7 cellular contexts compared by ENCODE assay signal in genomic region chr14:39167797-39168320, GRCh38. TPM values are rescaled to one million over a fixed set of nuclear protein-coding genes. Genes with fewer than 3 reads are reported as not detected.
A peak's percentile ranks its signal among the peaks of the same experiment; 100 is the strongest.
DNase-seq lines count a peak whose midpoint lies in the region; ATAC-seq, FAIRE-seq and TF ChIP-seq lines count a peak whose summit lies in the region.
"Not testable (repeated sequence)": the region's sequence is repeated elsewhere in the genome, so short reads cannot be mapped to it uniquely, and the experiment has no call there.

No MANE protein-coding gene starts in this region.

- not testable (repeated sequence) for H2BK15ac ChIP-seq in H9 (ENCODE audit: low read depth, low read length)

- BruUV-seq in GM12878 (replicated peaks; lab: Mats Ljungman, UMichigan) = not testable (repeated sequence)

- H2AFZ ChIP-seq in H9 (ENCODE audit: low read length); SK-N-SH (ENCODE audit: low read depth); GM12878 (ENCODE audit: control insufficient read depth, low read depth, low read length): not testable (repeated sequence)

- peaks cover 1 to 12% (median 5%) of the 10 kb centered on the region in 3 experiments; a peak in 6 of 7 replicates for H3K36me3 Mint-ChIP-seq in H9 (ENCODE audit: insufficient read depth in 1 of 3, low read depth in 3 of 3)
- peaks cover 38% of the 10 kb centered on the region for H3K36me3 Mint-ChIP-seq in activated T-cell treated with anti-CD3 and anti-CD28 coated beads, Interleukin-2, amount 50 U/mL, for 24 hours (ENCODE audit: low read depth)
- H3K36me3 Mint-ChIP-seq in mesothelial cell of epicardium = peaks cover 14% of the 10 kb centered on the region
- peaks cover 10% of the 10 kb centered on the region for H3K36me3 Mint-ChIP-seq in osteocyte (ENCODE audit: unreplicated experiment)

- not testable (repeated sequence) for H2BK12ac ChIP-seq in H9 (ENCODE audit: insufficient read length, low read depth, low read length)

- H3K4me3 Mint-ChIP-seq in H9 (peak overlapping the region; percentile 27 to 43; a peak in 4 of 5 replicates), mesothelial cell of epicardium (peak overlapping the region; percentile 83), osteocyte (ENCODE audit: unreplicated experiment) (peak overlapping the region; percentile 91)
- H3K4me3 Mint-ChIP-seq in activated T-cell treated with anti-CD3 and anti-CD28 coated beads, Interleukin-2, amount 50 U/mL, for 24 hours = peak overlapping the region; percentile 94

- TF ChIP-seq POLR2A in GM12878 (IDR thresholded peaks at IDR 0.05; ENCODE audit: low read depth, low read length); esophagus muscularis mucosa (IDR thresholded peaks at IDR 0.05; ENCODE audit: low read depth): not testable (repeated sequence)

- in situ Hi-C loops in GM12878 (cut with MboI) = not testable (repeated sequence)

- CTCF ChIA-PET in SK-N-SH (lab: Yijun Ruan, JAX); GM12878 (lab: Yijun Ruan, JAX): not testable (repeated sequence)

- DNase-seq in H9; SK-N-SH; activated T-cell treated with anti-CD3 and anti-CD28 coated beads, Interleukin-2, amount 50 U/mL, for 24 hours; GM12878 (ENCODE audit: low read depth, low spot score); esophagus muscularis mucosa (ENCODE audit: extremely low spot score); mesothelial cell of epicardium (ENCODE audit: low spot score in 2 of 2, unreplicated experiment in 2 of 2); osteocyte (ENCODE audit: extremely low spot score, unreplicated experiment): not testable (repeated sequence)

- not testable (repeated sequence) for H2BK5ac ChIP-seq in H9 (ENCODE audit: insufficient read length, low read length)

- H3K36me3 ChIP-seq in SK-N-SH (replicated peaks in 1 of 2; ENCODE audit: control insufficient read depth in 1 of 2, insufficient read depth in 2 of 2, low read length in 1 of 2); GM12878 (ENCODE audit: control insufficient read depth in 2 of 2, insufficient read depth in 2 of 2, low read length in 1 of 2): not testable (repeated sequence)
- H3K36me3 ChIP-seq in esophagus muscularis mucosa = peaks cover 0 to 25% (median 3%) of the 10 kb centered on the region in 4 donors

- not testable (repeated sequence) for H3K9ac ChIP-seq in H9 (ENCODE audit: extremely low read depth, insufficient read length, low read length); SK-N-SH; GM12878 (ENCODE audit: control insufficient read depth, insufficient read depth, low read length)

- not testable (repeated sequence) for H3K4me1 ChIP-seq in H9 (ENCODE audit: insufficient read depth, low read length); SK-N-SH (ENCODE audit: control insufficient read depth in 1 of 2, insufficient read depth in 2 of 2, low read depth in 1 of 2, low read length in 1 of 2); GM12878 (ENCODE audit: control insufficient read depth, insufficient read depth, low read length)
- peaks cover 27 to 61% (median 50%) of the 10 kb centered on the region in 4 donors for H3K4me1 ChIP-seq in esophagus muscularis mucosa

- H3T11ph ChIP-seq in H9 (ENCODE audit: low read length) = not testable (repeated sequence)

- H3K27ac Mint-ChIP-seq in H9; activated T-cell treated with anti-CD3 and anti-CD28 coated beads, Interleukin-2, amount 50 U/mL, for 24 hours; mesothelial cell of epicardium; osteocyte (ENCODE audit: unreplicated experiment): not testable (repeated sequence)

- H3K9me3 Mint-ChIP-seq in H9; activated T-cell treated with anti-CD3 and anti-CD28 coated beads, Interleukin-2, amount 50 U/mL, for 24 hours; mesothelial cell of epicardium; osteocyte (ENCODE audit: unreplicated experiment): not testable (repeated sequence)

- not testable (repeated sequence) for H4K8ac ChIP-seq in H9 (replicated peaks; ENCODE audit: insufficient read length, low read depth, low read length)

- H3F3A ChIP-seq in SK-N-SH (replicated peaks; ENCODE audit: insufficient read depth) = not testable (repeated sequence)

- not testable (repeated sequence) for H3K4me3 ChIP-seq in SK-N-SH (ENCODE audit: low read depth in 2 of 2, low read length in 1 of 2)
- H3K4me3 ChIP-seq in GM12878 (peak overlapping the region; percentile 97; the same call in 1 of the 2 replicates), esophagus muscularis mucosa (peak overlapping the region in 3 of 4 donors; percentile 92 to 95 (median 92))

- not testable (repeated sequence) for H3K79me2 ChIP-seq in H9 (ENCODE audit: insufficient read depth, low read length)
- H3K79me2 ChIP-seq in SK-N-SH (ENCODE audit: insufficient read depth) (peaks cover 45% of the 10 kb centered on the region), GM12878 (ENCODE audit: control insufficient read depth, insufficient read depth, low read length) (peaks cover 37% of the 10 kb centered on the region)

- H3K27me3 Mint-ChIP-seq in H9 (ENCODE audit: low read depth); activated T-cell treated with anti-CD3 and anti-CD28 coated beads, Interleukin-2, amount 50 U/mL, for 24 hours; mesothelial cell of epicardium (ENCODE audit: low read depth); osteocyte (ENCODE audit: unreplicated experiment): not testable (repeated sequence)

- H3K23ac ChIP-seq in H9 (ENCODE audit: insufficient read length, low read depth, low read length) = not testable (repeated sequence)

- not testable (repeated sequence) for ATAC-seq in GM12878

- H3K4me2 ChIP-seq in H9 (ENCODE audit: insufficient read depth, insufficient read length, low read length) = not testable (repeated sequence)
- H3K4me2 ChIP-seq in SK-N-SH = peak overlapping the region; percentile 74; the same call in 1 of the 2 replicates
- H3K4me2 ChIP-seq in GM12878 (ENCODE audit: control insufficient read depth, insufficient read depth) = peak overlapping the region; percentile 64; the same call in 1 of the 2 replicates

- not testable (repeated sequence) for H2BK20ac ChIP-seq in H9 (ENCODE audit: low read depth, low read length, poor library complexity, severe bottlenecking)

- H3K4me1 Mint-ChIP-seq in H9 (peaks cover 16 to 17% of the 10 kb centered on the region in 2 experiments), mesothelial cell of epicardium (peaks cover 22% of the 10 kb centered on the region), osteocyte (ENCODE audit: unreplicated experiment) (peaks cover 36% of the 10 kb centered on the region)
- peaks cover 48% of the 10 kb centered on the region for H3K4me1 Mint-ChIP-seq in activated T-cell treated with anti-CD3 and anti-CD28 coated beads, Interleukin-2, amount 50 U/mL, for 24 hours (ENCODE audit: low read depth)

- not testable (repeated sequence) for H3K4ac ChIP-seq in H9 (ENCODE audit: low read depth, low read length)

- intact Hi-C loops in GM12878 (cut with micrococcal nuclease; ENCODE audit: unreplicated experiment) (loop anchor here (2.0 kb wide), 1 partner anchor 265 kb away; the partner anchor contains the start of gene FBXO33), esophagus muscularis mucosa (cut with DNase I) (loop anchor here (5.0 kb wide), 1 partner anchor 99 kb away; no protein-coding TSS in a partner anchor)

- WGBS in H9 (ENCODE audit: extremely low coverage, insufficient read length, low lambda C conversion rate) = no CpG with 5 or more reads among the region's 10 CpGs
- WGBS in SK-N-SH (ENCODE audit: low lambda C conversion rate) = 92% methylated on average over 10 of the region's 10 CpGs
- WGBS in GM12878 (ENCODE audit: insufficient coverage, insufficient replicate concordance, low lambda C conversion rate, missing lambda C conversion rate) = 87% methylated on average over 9 of the region's 10 CpGs
- 93% methylated on average over 10 of the region's 10 CpGs for WGBS in esophagus muscularis mucosa

- not testable (repeated sequence) for H3K18ac ChIP-seq in H9 (ENCODE audit: insufficient read length, low read depth, low read length)

- POLR2A ChIA-PET in SK-N-SH (lab: Yijun Ruan, JAX) = not testable (repeated sequence)
- POLR2A ChIA-PET in GM12878 (lab: Charles Lee) = interaction anchor here (0.7 to 1.4 kb wide), 3 partner anchors 10 to 133 kb away, joined by 3 to 6 read pairs (median 4); partner anchors contain the start of gene GEMIN2

- H3K27me3 ChIP-seq in H9 (ENCODE audit: insufficient read depth, low read length); SK-N-SH (ENCODE audit: insufficient read depth); GM12878 (replicated peaks in 1 of 2; ENCODE audit: control insufficient read depth in 2 of 2, insufficient read depth in 2 of 2, low read length in 1 of 2); esophagus muscularis mucosa: not testable (repeated sequence)

- H4K91ac ChIP-seq in H9 (ENCODE audit: insufficient read length, low read depth, low read length) = not testable (repeated sequence)

- not testable (repeated sequence) for H2AK5ac ChIP-seq in H9 (ENCODE audit: insufficient read length, low read length)

- not testable (repeated sequence) for H3K9me3 ChIP-seq in H9 (ENCODE audit: control insufficient read depth, low read depth, low read length); SK-N-SH; GM12878 (replicated peaks; ENCODE audit: control insufficient read depth, insufficient read depth, low read length); esophagus muscularis mucosa

- RAD21 ChIA-PET in GM12878 (lab: Charles Lee; ENCODE audit: unreplicated experiment) = interaction anchor here (2.2 kb wide), 1 partner anchor 54 kb away, joined by 5 read pairs; the partner anchor contains the start of gene GEMIN2

- SMC1A ChIA-PET in GM12878 (lab: Charles Lee; ENCODE audit: uncharacterized antibody, unreplicated experiment) = interaction anchor here (0.7 to 1.1 kb wide), 4 partner anchors 10 to 286 kb away, joined by 3 to 4 read pairs (median 4); no protein-coding TSS in a partner anchor

- not testable (repeated sequence) for H3K23me2 ChIP-seq in H9 (ENCODE audit: insufficient read length, low read depth, low read length, poor library complexity, severe bottlenecking)

- not testable (repeated sequence) for H3K79me1 ChIP-seq in H9 (ENCODE audit: insufficient read depth, low read depth, low read length, poor library complexity, severe bottlenecking)

- not testable (repeated sequence) for H3K14ac ChIP-seq in H9 (ENCODE audit: insufficient read depth, low read length)

- FAIRE-seq in GM12878 (lab: Jason Lieb, UNC) = not testable (repeated sequence)

- not testable (repeated sequence) for TF ChIP-seq EP300 in SK-N-SH (IDR thresholded peaks at IDR 0.05; ENCODE audit: borderline replicate concordance in 1 of 2, low read depth in 1 of 2, low read length in 1 of 2); GM12878 (IDR thresholded peaks at IDR 0.05; ENCODE audit: borderline replicate concordance in 1 of 2, control insufficient read depth in 1 of 2, low read depth in 2 of 2, low read length in 2 of 2); esophagus muscularis mucosa (IDR thresholded peaks at IDR 0.05)

- not testable (repeated sequence) for H3K27ac ChIP-seq in H9 (ENCODE audit: insufficient read length, low read depth, low read length); SK-N-SH (ENCODE audit: low read depth in 2 of 2, low read length in 1 of 2); GM12878 (ENCODE audit: control insufficient read depth, insufficient read depth); esophagus muscularis mucosa (replicated peaks in 1 of 4)

- not testable (repeated sequence) for H4K5ac ChIP-seq in H9 (ENCODE audit: insufficient read length, low read depth, low read length)

- not testable (repeated sequence) for H4K20me1 ChIP-seq in H9 (ENCODE audit: control insufficient read depth, insufficient read depth, insufficient read length); SK-N-SH (ENCODE audit: insufficient read depth); GM12878 (ENCODE audit: control insufficient read depth, insufficient read depth)

- H3K56ac ChIP-seq in H9 (ENCODE audit: insufficient read length, low read depth, low read length) = not testable (repeated sequence)

- TF ChIP-seq CTCF in H9 (conservative IDR thresholded peaks at IDR 0.05); SK-N-SH (IDR thresholded peaks at IDR 0.05); GM12878 (IDR thresholded peaks at IDR 0.05 in 2 of 3, conservative IDR thresholded peaks at IDR 0.05 in 1 of 3; ENCODE audit: control insufficient read depth in 2 of 3, extremely low read depth in 1 of 3, insufficient read depth in 1 of 3, low read depth in 3 of 3, low read length in 3 of 3); esophagus muscularis mucosa (IDR thresholded peaks at IDR 0.05); mesothelial cell of epicardium (IDR thresholded peaks at IDR 0.05; ENCODE audit: unreplicated experiment); osteocyte (IDR thresholded peaks at IDR 0.05): not testable (repeated sequence)

- H3K9me2 ChIP-seq in SK-N-SH = not testable (repeated sequence)

- not testable (repeated sequence) for TF ChIP-seq RAD21 in SK-N-SH (IDR thresholded peaks at IDR 0.05; ENCODE audit: low read length); GM12878 (IDR thresholded peaks at IDR 0.05; ENCODE audit: insufficient read depth, low read depth, low read length)

- H2BK120ac ChIP-seq in H9 (ENCODE audit: low read depth, low read length, poor library complexity, severe bottlenecking) = not testable (repeated sequence)

RNA-seq across cellular contexts. Expression of gene TRAPPC6B, which starts 2.3 kb away (rescaled TPM):
- total RNA-seq in H9 (2021) (22.1 and 22.4 TPM in 2 replicates), GM12878 (2014; rRNA removed) (11.7 and 16.7 TPM in 2 replicates), GM12878 (2014; rRNA removed; fragmentation: Illumina TruSeq; extraction: Trizol) (15.0 and 15.3 TPM in 2 replicates), GM12878 (2021) (17.5 and 18.7 TPM in 2 replicates), esophagus muscularis mucosa (10 to 100 TPM; 23.9 to 40.3 (median 30.4) TPM), mesothelial cell of epicardium (18.9 to 20.1 TPM (median 20.0 TPM) in 3 replicates), osteocyte (29.7 and 29.8 TPM in 2 replicates)
- polyA plus RNA-seq in SK-N-SH (2012; rRNA removed) (4.8 and 7.9 TPM in 2 replicates), GM12878 (2011; rRNA removed) (23.0 and 37.2 TPM in 2 replicates), GM12878 (2014; fragmentation: Illumina TruSeq; extraction: Trizol) (19.9 and 22.0 TPM in 2 replicates), GM12878 (2014; fragmentation: Nextera tagmentation; extraction: Ambion mirVana) (1 to 10 TPM; 3.6 to 4.2 TPM), GM12878 (2014; rRNA removed) (15.8 and 22.2 TPM in 2 replicates), GM12878 (2016; fragmentation: Nextera tagmentation; extraction: Ambion mirVana) (10 to 100 TPM; 21.0 to 22.9 TPM)
- 7.0 and 7.3 TPM in 2 replicates for polyA plus RNA-seq in SK-N-SH (2012; cell fraction: cytosol; rRNA removed)
- polyA plus RNA-seq in SK-N-SH (2012; cell fraction: nucleus; rRNA removed) = 7.5 and 8.8 TPM in 2 replicates
- total RNA-seq in GM12878 (2013; cell fraction: nucleolus; rRNA removed) = 35.5 and 36.2 TPM in 2 replicates
- 10.7 TPM for polyA plus RNA-seq in GM12878 (2011; ENCODE audit: low read depth)
- polyA plus RNA-seq in GM12878 (2011; cell fraction: cytosol; rRNA removed) = 6.4 and 9.0 TPM in 2 replicates
- 21.5 and 26.1 TPM in 2 replicates for polyA plus RNA-seq in GM12878 (2011; cell fraction: nucleus; rRNA removed)
- 11.5 and 11.7 TPM in 2 replicates for polyA plus RNA-seq in GM12878 (2012)
- 10.3 and 13.3 TPM in 2 replicates for polyA minus RNA-seq in GM12878 (2011; rRNA and poly(A)+ RNA removed)
- polyA minus RNA-seq in GM12878 (2011; cell fraction: cytosol; rRNA and poly(A)+ RNA removed) = 5.6 and 8.2 TPM in 2 replicates
- polyA minus RNA-seq in GM12878 (2011; cell fraction: nucleus; rRNA and poly(A)+ RNA removed) = 11.7 and 23.3 TPM in 2 replicates

RNA-seq across cellular contexts. Expression of gene PNN, which starts 7.2 kb away (rescaled TPM):
- total RNA-seq in H9 (2021) (163 and 167 TPM in 2 replicates), GM12878 (2014; rRNA removed) (49.5 and 56.7 TPM in 2 replicates), GM12878 (2014; rRNA removed; fragmentation: Illumina TruSeq; extraction: Trizol) (89.7 and 90.4 TPM in 2 replicates), GM12878 (2021) (84.9 and 91.7 TPM in 2 replicates), esophagus muscularis mucosa (10 to 100 TPM; 21.0 to 32.8 (median 21.6) TPM), mesothelial cell of epicardium (118 to 131 TPM (median 125 TPM) in 3 replicates), osteocyte (53.0 and 66.1 TPM in 2 replicates)
- polyA plus RNA-seq in SK-N-SH (2012; rRNA removed) (8.8 and 14.7 TPM in 2 replicates), GM12878 (2011; rRNA removed) (46.6 and 67.2 TPM in 2 replicates), GM12878 (2014; fragmentation: Illumina TruSeq; extraction: Trizol) (166 and 215 TPM in 2 replicates), GM12878 (2014; fragmentation: Nextera tagmentation; extraction: Ambion mirVana) (10 to 100 TPM; 44.2 to 55.4 TPM), GM12878 (2014; rRNA removed) (113 and 127 TPM in 2 replicates), GM12878 (2016; fragmentation: Nextera tagmentation; extraction: Ambion mirVana) (100 to 1,000 TPM; 107 to 114 TPM)
- 6.7 and 8.4 TPM in 2 replicates for polyA plus RNA-seq in SK-N-SH (2012; cell fraction: cytosol; rRNA removed)
- 59.0 and 85.4 TPM in 2 replicates for polyA plus RNA-seq in SK-N-SH (2012; cell fraction: nucleus; rRNA removed)
- total RNA-seq in GM12878 (2013; cell fraction: nucleolus; rRNA removed) = 109 and 121 TPM in 2 replicates
- polyA plus RNA-seq in GM12878 (2011; ENCODE audit: low read depth) = 76.4 TPM
- polyA plus RNA-seq in GM12878 (2011; cell fraction: cytosol; rRNA removed) = 20.3 and 26.2 TPM in 2 replicates
- polyA plus RNA-seq in GM12878 (2011; cell fraction: nucleus; rRNA removed) = 78.7 and 136 TPM in 2 replicates
- 72.4 and 110 TPM in 2 replicates for polyA plus RNA-seq in GM12878 (2012)
- 13.8 and 16.1 TPM in 2 replicates for polyA minus RNA-seq in GM12878 (2011; rRNA and poly(A)+ RNA removed)
- polyA minus RNA-seq in GM12878 (2011; cell fraction: cytosol; rRNA and poly(A)+ RNA removed) = 6.9 and 7.4 TPM in 2 replicates
- polyA minus RNA-seq in GM12878 (2011; cell fraction: nucleus; rRNA and poly(A)+ RNA removed) = 22.7 and 38.6 TPM in 2 replicates

RNA-seq across cellular contexts. Expression of gene GEMIN2, which starts 53.7 kb away (rescaled TPM):
- total RNA-seq in H9 (2021) (36.3 and 39.1 TPM in 2 replicates), GM12878 (2014; rRNA removed) (38.0 and 44.4 TPM in 2 replicates), GM12878 (2014; rRNA removed; fragmentation: Illumina TruSeq; extraction: Trizol) (37.4 and 38.8 TPM in 2 replicates), GM12878 (2021) (25.9 and 28.4 TPM in 2 replicates), esophagus muscularis mucosa (10 to 100 TPM; 13.7 to 20.1 (median 17.7) TPM), mesothelial cell of epicardium (13.9 to 17.0 TPM (median 15.8 TPM) in 3 replicates), osteocyte (13.2 and 14.9 TPM in 2 replicates)
- polyA plus RNA-seq in SK-N-SH (2012; rRNA removed) (8.4 and 13.2 TPM in 2 replicates), GM12878 (2011; rRNA removed) (45.0 and 67.0 TPM in 2 replicates), GM12878 (2014; fragmentation: Illumina TruSeq; extraction: Trizol) (37.3 and 38.0 TPM in 2 replicates), GM12878 (2014; fragmentation: Nextera tagmentation; extraction: Ambion mirVana) (10 to 100 TPM; 51.5 to 69.3 TPM), GM12878 (2014; rRNA removed) (32.0 and 48.3 TPM in 2 replicates), GM12878 (2016; fragmentation: Nextera tagmentation; extraction: Ambion mirVana) (10 to 100 TPM; 47.3 to 52.6 TPM)
- 9.7 and 16.0 TPM in 2 replicates for polyA plus RNA-seq in SK-N-SH (2012; cell fraction: cytosol; rRNA removed)
- 11.1 and 14.7 TPM in 2 replicates for polyA plus RNA-seq in SK-N-SH (2012; cell fraction: nucleus; rRNA removed)
- 35.1 and 36.7 TPM in 2 replicates for total RNA-seq in GM12878 (2013; cell fraction: nucleolus; rRNA removed)
- polyA plus RNA-seq in GM12878 (2011; ENCODE audit: low read depth) = 11.8 TPM
- 24.2 TPM in 2 replicates for polyA plus RNA-seq in GM12878 (2011; cell fraction: cytosol; rRNA removed)
- 24.0 and 37.2 TPM in 2 replicates for polyA plus RNA-seq in GM12878 (2011; cell fraction: nucleus; rRNA removed)
- 21.1 and 23.5 TPM in 2 replicates for polyA plus RNA-seq in GM12878 (2012)
- polyA minus RNA-seq in GM12878 (2011; rRNA and poly(A)+ RNA removed) = 13.7 and 13.8 TPM in 2 replicates
- 6.4 and 8.5 TPM in 2 replicates for polyA minus RNA-seq in GM12878 (2011; cell fraction: cytosol; rRNA and poly(A)+ RNA removed)
- 10.9 and 14.5 TPM in 2 replicates for polyA minus RNA-seq in GM12878 (2011; cell fraction: nucleus; rRNA and poly(A)+ RNA removed)

Comparison
In these comparisons a context has a peak if more than half of its experiments do, and no peak if none do; other contexts are left out.
1. H3K4me3 Mint-ChIP-seq: peak in every context shown above with its lines; median percentile 94 in activated T-cell treated with anti-CD3 and anti-CD28 coated beads, Interleukin-2, amount 50 U/mL, for 24 hours; 91 in osteocyte; 83 in mesothelial cell of epicardium; 35 in H9.